ENCODE assay signal across 9 cellular contexts in the genomic region with DNA sequence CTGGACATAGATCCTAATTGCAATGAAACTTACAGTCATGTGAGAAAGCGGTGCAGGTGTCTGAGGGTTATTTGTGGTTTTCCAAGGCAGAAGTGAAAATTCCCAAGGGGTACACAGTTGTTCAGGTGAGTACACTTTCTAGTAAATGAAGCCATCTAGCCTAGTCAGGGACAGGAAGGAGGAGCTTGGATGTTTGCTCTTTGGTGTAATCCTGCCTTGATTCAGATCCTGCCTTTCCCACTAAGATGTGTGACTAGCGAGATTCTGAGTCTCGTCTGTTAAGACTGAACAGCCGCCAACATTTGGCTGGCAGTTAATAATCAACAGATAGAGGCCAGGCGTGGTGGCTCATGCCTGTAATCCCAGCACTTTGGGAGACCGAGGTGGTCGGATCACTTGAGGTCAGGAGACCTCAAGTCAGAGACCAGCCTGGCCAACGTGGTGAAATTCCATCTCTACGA. TPM values are rescaled to one million over a fixed set of nuclear protein-coding genes. Genes with fewer than 3 reads are reported as not detected.
A peak's percentile ranks its signal among the peaks of the same experiment; 100 is the strongest.
DNase-seq lines count a peak whose midpoint lies in the region; ATAC-seq and TF ChIP-seq lines count a peak whose summit lies in the region.
"Had no signal": no experiment of that assay in that cellular context is flagged by ENCODE, and none has a peak within 500 bp of the region (broad histone marks: within the 10 kb centered on the region; RNA-seq: fewer than 3 reads in every experiment).

No MANE protein-coding gene starts in this region.

- intact Hi-C loops in CD4-positive, alpha-beta memory T cell (cut with micrococcal nuclease), result loop anchor here (5.0 kb wide), 2 partner anchors 244 to 771 kb away; a partner anchor contains a TSS
- intact Hi-C loops in natural killer cell (cut with micrococcal nuclease), result no loop called here
- intact Hi-C loops in prostate gland (cut with DNase I), result no loop called here

- no peak for DNase-seq in CD4-positive, alpha-beta memory T cell
- DNase-seq in LNCaP clone FGC (ENCODE audit: low read depth) (peak; percentile 68), natural killer cell (no peak), prostate gland (ENCODE audit: low spot score) (no peak), SHP77 treated with DMSO at 0.1 percent for 48 hours (lab: John Stamatoyannopoulos, UW) (no peak), COLO668 (lab: John Stamatoyannopoulos, UW; ENCODE audit: unreplicated experiment) (no peak)
- DNase-seq in effector memory CD8-positive, alpha-beta T cell, result no peak

- H3K27ac ChIP-seq in CD4-positive, alpha-beta memory T cell (ENCODE audit: low read depth, low read length), result peak overlapping the region; percentile 89
- peak overlapping the region in 1 of 2 donors; percentile 8 for H3K27ac ChIP-seq in prostate gland

- H3K9me3 ChIP-seq in CD4-positive, alpha-beta memory T cell (ENCODE audit: control insufficient read depth in 1 of 2, low read length in 2 of 2), result no peaks in the 10 kb centered on the region
- no peaks in the 10 kb centered on the region for H3K9me3 ChIP-seq in prostate gland

- H3K4me3 Mint-ChIP-seq in CD4-positive, alpha-beta memory T cell, result peak overlapping the region; percentile 10 to 100 (median 64)
- peak overlapping the region; percentile 11 to 90 for H3K4me3 Mint-ChIP-seq in effector memory CD8-positive, alpha-beta T cell
- peak overlapping the region; percentile 42 for H3K4me3 Mint-ChIP-seq in natural killer cell

- no peak overlapping the region for H3K4me3 ChIP-seq in CD4-positive, alpha-beta memory T cell (ENCODE audit: low read length in 2 of 2)
- H3K4me3 ChIP-seq in LNCaP clone FGC (ENCODE audit: low read depth, low read length) (peak overlapping the region; percentile 72), prostate gland (no peak overlapping the region)

- H3K27me3 Mint-ChIP-seq in CD4-positive, alpha-beta memory T cell, result no peaks in the 10 kb centered on the region
- no peaks in the 10 kb centered on the region for H3K27me3 Mint-ChIP-seq in effector memory CD8-positive, alpha-beta T cell
- H3K27me3 Mint-ChIP-seq in natural killer cell (ENCODE audit: low read depth in 2 of 2), result no peaks in the 10 kb centered on the region

- peaks cover 0 to 4% (median 0%) of the 10 kb centered on the region in 8 donors for H3K9me3 Mint-ChIP-seq in CD4-positive, alpha-beta memory T cell
- H3K9me3 Mint-ChIP-seq in effector memory CD8-positive, alpha-beta T cell, result no peaks in the 10 kb centered on the region
- no peaks in the 10 kb centered on the region for H3K9me3 Mint-ChIP-seq in natural killer cell

- no peak for TF ChIP-seq POLR2A in prostate gland (IDR thresholded peaks at IDR 0.05)

- H3K27ac Mint-ChIP-seq in CD4-positive, alpha-beta memory T cell, result peak overlapping the region in 6 of 7 donors; percentile 66 to 99 (median 85)
- H3K27ac Mint-ChIP-seq in effector memory CD8-positive, alpha-beta T cell, result peak overlapping the region in 1 of 2 donors; percentile 99
- peak overlapping the region in 1 of 2 donors; percentile 100 for H3K27ac Mint-ChIP-seq in natural killer cell

- H3K27me3 ChIP-seq in CD4-positive, alpha-beta memory T cell (ENCODE audit: insufficient read depth, low read length), result no peaks in the 10 kb centered on the region
- H3K27me3 ChIP-seq in prostate gland (replicated peaks; ENCODE audit: insufficient read depth), result no peaks in the 10 kb centered on the region

- no peak for ATAC-seq in effector memory CD8-positive, alpha-beta T cell (replicated peaks)
- ATAC-seq in natural killer cell, result no peak
- no peak for ATAC-seq in GM18498 (IDR thresholded peaks at IDR 0.05; ENCODE audit: unreplicated experiment)

- H3K4me1 Mint-ChIP-seq in CD4-positive, alpha-beta memory T cell, result peaks cover 44 to 86% (median 62%) of the 10 kb centered on the region in 4 donors
- peaks cover 42 to 54% of the 10 kb centered on the region in 2 donors for H3K4me1 Mint-ChIP-seq in effector memory CD8-positive, alpha-beta T cell (ENCODE audit: low read depth in 2 of 2)
- peaks cover 43 to 53% of the 10 kb centered on the region in 2 donors for H3K4me1 Mint-ChIP-seq in natural killer cell

- H3K4me1 ChIP-seq in CD4-positive, alpha-beta memory T cell (ENCODE audit: insufficient read depth, low read length), result peaks cover 74% of the 10 kb centered on the region
- peaks cover 13% of the 10 kb centered on the region for H3K4me1 ChIP-seq in prostate gland (replicated peaks)

- peaks cover 65% of the 10 kb centered on the region for H3K36me3 ChIP-seq in CD4-positive, alpha-beta memory T cell (ENCODE audit: insufficient read depth, low read length)
- peaks cover 7 to 29% of the 10 kb centered on the region in 2 donors for H3K36me3 ChIP-seq in prostate gland

- peaks cover 57 to 70% of the 10 kb centered on the region in 2 donors for H3K36me3 Mint-ChIP-seq in CD4-positive, alpha-beta memory T cell
- H3K36me3 Mint-ChIP-seq in effector memory CD8-positive, alpha-beta T cell (ENCODE audit: insufficient read depth), result peaks cover 78% of the 10 kb centered on the region
- H3K36me3 Mint-ChIP-seq in natural killer cell, result peaks cover 7% of the 10 kb centered on the region

- WGBS in prostate gland, result 43% methylated on average over 9 of the region's 9 CpGs

- CTCF ChIA-PET in CD4-positive, alpha-beta memory T cell (lab: Charles Lee; ENCODE audit: partially characterized antibody), result interaction anchor here (10.4 kb wide), 1 partner anchor 13 kb away, joined by 56 read pairs; a partner anchor contains a TSS

- TF ChIP-seq CTCF in LNCaP clone FGC (IDR thresholded peaks at IDR 0.05; ENCODE audit: control insufficient read depth, extremely low read depth, insufficient read depth) (no peak), natural killer cell (IDR thresholded peaks at IDR 0.05) (no peak), prostate gland (IDR thresholded peaks at IDR 0.05) (no peak)

- POLR2A ChIA-PET in CD4-positive, alpha-beta memory T cell (lab: Charles Lee; ENCODE audit: partially characterized antibody), result interaction anchor here (1.0 to 9.8 kb wide), 3 partner anchors 8 to 66 kb away, joined by 4 to 256 read pairs (median 5); a partner anchor contains a TSS

RNA-seq across cellular contexts. Expression of a gene that starts 2.5 kb away (rescaled TPM):
- total RNA-seq in CD4-positive, alpha-beta memory T cell, result 1,000 to 10,000 TPM; 1,117 to 1,127 TPM
- 1,000 to 10,000 TPM in 1 of 2 donors, 100 to 1,000 TPM in 1; 924 to 1,042 TPM for polyA plus RNA-seq in CD4-positive, alpha-beta memory T cell
- total RNA-seq in natural killer cell (100 to 1,000 TPM; 617 to 958 (median 906) TPM), prostate gland (1,000 to 10,000 TPM; 1,667 to 3,369 TPM)

RNA-seq across cellular contexts. Expression of a gene that starts 12.1 kb away (rescaled TPM):
- total RNA-seq in CD4-positive, alpha-beta memory T cell, result 10 to 100 TPM; 23.2 to 25.8 TPM
- 10 to 100 TPM; 20.3 to 39.6 TPM for polyA plus RNA-seq in CD4-positive, alpha-beta memory T cell
- total RNA-seq in natural killer cell (10 to 100 TPM; 11.5 to 16.7 (median 13.5) TPM), prostate gland (100 to 1,000 TPM; 122 to 163 TPM)

RNA-seq across cellular contexts. Expression of a gene that starts 13.8 kb away (rescaled TPM):
- 10 to 100 TPM; 46.4 to 55.5 TPM for total RNA-seq in CD4-positive, alpha-beta memory T cell
- polyA plus RNA-seq in CD4-positive, alpha-beta memory T cell, result 10 to 100 TPM; 16.0 to 28.7 TPM
- 10 to 100 TPM; 24.1 to 53.9 (median 31.2) TPM for total RNA-seq in natural killer cell
- total RNA-seq in prostate gland, result 100 to 1,000 TPM in 1 of 2 donors, 10 to 100 TPM in 1; 91.7 to 430 TPM

RNA-seq across cellular contexts. Expression of a gene that starts 19.6 kb away (rescaled TPM):
- total RNA-seq in CD4-positive, alpha-beta memory T cell, result 1 to 10 TPM; 8.8 to 9.1 TPM
- polyA plus RNA-seq in CD4-positive, alpha-beta memory T cell, result 1 to 10 TPM in 1 of 2 donors, under 1 TPM in 1; 0.97 to 5.8 TPM
- 10 to 100 TPM in 2 of 3 donors, 1 to 10 TPM in 1; 6.8 to 12.6 (median 12.6) TPM for total RNA-seq in natural killer cell
- total RNA-seq in prostate gland, result 1 to 10 TPM in 1 of 2 donors, under 1 TPM in 1; 0.73 to 5.9 TPM
- total RNA-seq: dermis microvascular lymphatic vessel endothelial cell had no signal

RNA-seq across cellular contexts. Expression of a gene that starts 30.2 kb away (rescaled TPM):
- total RNA-seq in CD4-positive, alpha-beta memory T cell, result 1 to 10 TPM in 1 of 2 experiments, under 1 TPM in 1; 0.61 to 1.1 TPM
- polyA plus RNA-seq in CD4-positive, alpha-beta memory T cell, result 1 to 10 TPM in 1 of 2 donors, under 1 TPM in 1; 0.71 to 3.3 TPM
- 1 to 10 TPM; 7.2 to 8.2 (median 7.5) TPM for total RNA-seq in natural killer cell
- 10 to 100 TPM; 40.2 to 88.6 TPM for total RNA-seq in prostate gland
- total RNA-seq: dermis microvascular lymphatic vessel endothelial cell had no signal

Comparison
In these comparisons a context has a peak if more than half of its experiments do, and no peak if none do; other contexts are left out.
1. RNA of a gene that starts 12.1 kb away (total RNA-seq): 122 to 163 TPM in prostate gland; 23.2 to 25.8 TPM in CD4-positive, alpha-beta memory T cell and 11.5 to 16.7 TPM in natural killer cell; every median in the first group is over 4 times any median in the second.
2. Peak in every context shown above with its lines, with median percentiles within 50 percentile points of each other: H3K4me3 Mint-ChIP-seq.